In the genomic region with DNA sequence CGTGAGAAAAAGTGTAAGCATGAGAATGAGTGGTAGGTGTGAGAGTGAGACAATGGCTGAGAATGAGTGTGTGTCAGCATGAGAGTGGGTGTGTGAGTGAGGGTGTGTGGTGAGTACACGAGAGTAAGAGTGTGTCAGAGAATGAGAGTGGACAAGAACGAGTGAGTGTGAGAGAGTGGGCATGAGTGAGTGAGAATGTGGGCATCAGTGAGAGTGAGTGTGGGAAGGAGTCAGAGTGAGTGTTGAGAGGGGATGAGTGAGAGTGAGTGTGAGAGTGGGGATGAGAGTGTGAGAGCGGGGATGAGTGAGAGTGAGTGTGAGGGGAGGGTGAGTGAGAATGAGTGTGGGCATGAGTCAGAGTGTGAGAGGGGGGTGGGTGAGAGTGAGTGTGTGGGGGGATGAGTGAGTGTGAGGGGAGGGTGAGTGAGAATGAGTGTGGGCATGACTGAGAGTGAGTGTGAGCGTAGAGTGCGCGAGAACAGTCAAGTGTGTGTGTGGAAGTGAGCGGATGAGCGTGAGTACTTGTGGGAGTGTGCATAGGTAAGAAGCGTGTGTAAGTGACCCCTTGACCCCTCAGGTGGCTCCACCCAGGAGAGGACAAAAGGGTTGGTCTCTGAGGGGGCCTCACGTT, we compare ENCODE assay signal across 1 cellular context.
TF ChIP-seq lines count a peak whose summit lies in the region.

No MANE protein-coding gene starts in this region.

TF ChIP-seq in H1, 55 proteins besides CTCF, POLR2A, EP300 and RAD21:
- TF ChIP-seq CHD1 (IDR thresholded peaks at IDR 0.05; ENCODE audit: low read depth, low read length): no peak
- TF ChIP-seq ASH2L (IDR thresholded peaks at IDR 0.05; ENCODE audit: low read length): peak; percentile 32
